10 cellular contexts compared by ENCODE assay signal in genomic region chr18:62372156-62372555, GRCh38. TPM values are rescaled to one million over a fixed set of nuclear protein-coding genes. Genes with fewer than 3 reads are reported as not detected.
DNase-seq lines count a peak whose midpoint lies in the region; ATAC-seq and TF ChIP-seq lines count a peak whose summit lies in the region.
"Had no signal": no experiment of that assay in that cellular context is flagged by ENCODE, and none has a peak within 500 bp of the region (broad histone marks: within the 10 kb centered on the region; RNA-seq: fewer than 3 reads in every experiment).

No MANE protein-coding gene starts in this region.

- H3K4me3 ChIP-seq in astrocyte of the cerebellum (ENCODE audit: low read depth, low read length) (no peak overlapping the region), mucosa of descending colon (no peak overlapping the region)
- H3K4me3 ChIP-seq: HAP-1 had no signal

- no peak for TF ChIP-seq CTCF in astrocyte of the cerebellum (IDR thresholded peaks at IDR 0.05; ENCODE audit: low read depth, low read length, missing control alignments)
- no peak for TF ChIP-seq CTCF in mucosa of descending colon (IDR thresholded peaks at IDR 0.05)

- H3K4me1 ChIP-seq in mucosa of descending colon (ENCODE audit: low read depth): no peaks in the 10 kb centered on the region

- intact Hi-C loops in mucosa of descending colon (cut with DNase I, micrococcal nuclease): no loop called here

- ATAC-seq in GM18511 (IDR thresholded peaks at IDR 0.05; ENCODE audit: unreplicated experiment) (peak; percentile 73), GM21529 (IDR thresholded peaks at IDR 0.05; ENCODE audit: unreplicated experiment) (peak; percentile 68), HG03521 (IDR thresholded peaks at IDR 0.05; ENCODE audit: unreplicated experiment) (peak; percentile 56), mucosa of descending colon (no peak), T-helper 17 cell (no peak)

- in situ Hi-C loops in astrocyte of the cerebellum (cut with HindIII; ENCODE audit: low sequenced_read_pairs): no loop called here

- peaks cover 12% of the 10 kb centered on the region for H3K27me3 Mint-ChIP-seq in T-helper 17 cell
- H3K27me3 Mint-ChIP-seq: activated CD4-positive, alpha-beta T cell treated with anti-CD3 and anti-CD28 coated beads, Interleukin-2, amount 10 ng/mL, durations not matched to agents 7 days and 5 days had no signal

- H3K4me3 Mint-ChIP-seq in T-helper 17 cell: no peak overlapping the region
- H3K4me3 Mint-ChIP-seq: activated CD4-positive, alpha-beta T cell treated with anti-CD3 and anti-CD28 coated beads, Interleukin-2, amount 10 ng/mL, durations not matched to agents 7 days and 5 days had no signal

- H3K36me3 Mint-ChIP-seq in T-helper 17 cell (ENCODE audit: low read depth): no peaks in the 10 kb centered on the region

- peaks cover 6% of the 10 kb centered on the region for H3K36me3 ChIP-seq in mucosa of descending colon (ENCODE audit: low read depth)

- H3K27ac Mint-ChIP-seq in T-helper 17 cell: no peak overlapping the region
- H3K27ac Mint-ChIP-seq: activated CD4-positive, alpha-beta T cell treated with anti-CD3 and anti-CD28 coated beads, Interleukin-2, amount 10 ng/mL, durations not matched to agents 7 days and 5 days had no signal

- peaks cover 2% of the 10 kb centered on the region for H3K4me1 Mint-ChIP-seq in T-helper 17 cell

- DNase-seq in astrocyte of the cerebellum (ENCODE audit: low read depth) (peak; percentile 37), medulla oblongata (ENCODE audit: extremely low spot score) (no peak), mucosa of descending colon (no peak), T-helper 17 cell (no peak)
- no peak for DNase-seq in stimulated activated naive CD4-positive, alpha-beta T cell treated with Interleukin-2 at 50 U/mL for 16 hours (lab: John Stamatoyannopoulos, UW)
- DNase-seq: activated CD4-positive, alpha-beta T cell treated with anti-CD3 and anti-CD28 coated beads, Interleukin-2, amount 10 ng/mL, durations not matched to agents 7 days and 5 days had no signal

- H3K9me3 ChIP-seq in mucosa of descending colon (no peaks in the 10 kb centered on the region), T-helper 17 cell (ENCODE audit: control insufficient read depth, low read length, poor library complexity, severe bottlenecking) (no peaks in the 10 kb centered on the region)
- H3K9me3 ChIP-seq: HAP-1 had no signal

RNA-seq across cellular contexts. Expression of gene TNFRSF11A, which starts 47.0 kb away (rescaled TPM):
- 10 to 100 TPM; 23.3 to 87.3 (median 59.3) TPM for total RNA-seq in mucosa of descending colon
- total RNA-seq in T-helper 17 cell: 1 to 10 TPM; 1.2 to 3.1 TPM

Comparison
In these comparisons a context has a peak if more than half of its experiments do, and no peak if none do; other contexts are left out.
1. ATAC-seq: peak in GM18511 (single experiment), GM21529 (single experiment) and HG03521 (single experiment); none in mucosa of descending colon (single experiment) and T-helper 17 cell (single experiment).
2. RNA of gene TNFRSF11A, which starts 47.0 kb away (total RNA-seq): 23.3 to 87.3 TPM in mucosa of descending colon; 1.2 to 3.1 TPM in T-helper 17 cell; every median in the first group is over 4 times any median in the second.